8 cellular contexts compared by ENCODE assay signal in the genomic region with DNA sequence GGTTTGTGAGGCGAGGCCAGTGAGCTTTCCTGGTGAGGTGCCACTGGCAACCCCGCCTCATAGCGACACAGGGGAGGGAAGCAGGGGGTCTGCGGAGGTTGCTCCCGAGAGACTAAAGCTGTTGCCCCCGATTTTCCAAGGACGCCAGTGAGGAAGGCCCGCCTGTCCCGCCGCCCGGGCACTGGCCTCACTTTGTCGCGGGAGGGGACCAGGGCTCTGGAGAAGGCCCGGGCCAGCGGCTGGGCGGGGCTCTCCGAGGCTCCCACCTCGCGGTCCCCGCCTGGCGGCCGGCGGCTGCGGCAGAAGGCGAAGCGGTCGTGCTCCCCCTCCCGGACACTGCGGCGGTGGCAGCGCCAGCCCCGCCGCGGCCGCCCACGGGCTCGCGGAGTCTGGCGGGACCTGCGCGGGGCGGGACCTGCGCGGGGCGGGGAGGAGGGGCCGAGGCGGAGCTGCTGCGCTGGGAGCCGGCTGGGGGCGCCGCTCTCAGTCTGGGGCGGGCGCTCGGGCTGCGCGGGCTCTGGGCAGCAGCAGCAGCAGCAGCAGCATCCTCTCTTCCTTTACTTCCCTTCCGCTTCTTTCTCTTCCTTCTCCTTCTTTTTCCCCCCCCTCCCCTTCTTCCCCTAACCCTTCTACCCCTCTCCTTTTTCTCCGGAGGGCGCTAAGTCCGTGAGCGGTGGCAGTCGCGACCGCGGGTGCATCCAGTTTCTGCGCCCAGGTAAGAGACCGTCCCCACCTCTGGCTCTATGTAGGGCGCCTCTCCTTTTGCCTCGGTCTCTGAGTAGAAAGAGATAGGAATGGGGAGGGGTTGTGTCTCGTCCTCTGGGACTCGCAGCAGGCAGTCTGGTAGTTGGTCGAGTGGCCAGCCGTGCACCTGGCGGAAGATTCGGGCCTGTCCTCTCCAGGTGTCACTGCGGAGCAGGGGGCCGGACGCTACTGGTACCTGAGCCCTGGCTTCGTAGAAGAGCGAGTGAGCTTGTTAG.
DNase-seq lines count a peak whose midpoint lies in the region; ATAC-seq and TF ChIP-seq lines count a peak whose summit lies in the region.

A gene with protein sequence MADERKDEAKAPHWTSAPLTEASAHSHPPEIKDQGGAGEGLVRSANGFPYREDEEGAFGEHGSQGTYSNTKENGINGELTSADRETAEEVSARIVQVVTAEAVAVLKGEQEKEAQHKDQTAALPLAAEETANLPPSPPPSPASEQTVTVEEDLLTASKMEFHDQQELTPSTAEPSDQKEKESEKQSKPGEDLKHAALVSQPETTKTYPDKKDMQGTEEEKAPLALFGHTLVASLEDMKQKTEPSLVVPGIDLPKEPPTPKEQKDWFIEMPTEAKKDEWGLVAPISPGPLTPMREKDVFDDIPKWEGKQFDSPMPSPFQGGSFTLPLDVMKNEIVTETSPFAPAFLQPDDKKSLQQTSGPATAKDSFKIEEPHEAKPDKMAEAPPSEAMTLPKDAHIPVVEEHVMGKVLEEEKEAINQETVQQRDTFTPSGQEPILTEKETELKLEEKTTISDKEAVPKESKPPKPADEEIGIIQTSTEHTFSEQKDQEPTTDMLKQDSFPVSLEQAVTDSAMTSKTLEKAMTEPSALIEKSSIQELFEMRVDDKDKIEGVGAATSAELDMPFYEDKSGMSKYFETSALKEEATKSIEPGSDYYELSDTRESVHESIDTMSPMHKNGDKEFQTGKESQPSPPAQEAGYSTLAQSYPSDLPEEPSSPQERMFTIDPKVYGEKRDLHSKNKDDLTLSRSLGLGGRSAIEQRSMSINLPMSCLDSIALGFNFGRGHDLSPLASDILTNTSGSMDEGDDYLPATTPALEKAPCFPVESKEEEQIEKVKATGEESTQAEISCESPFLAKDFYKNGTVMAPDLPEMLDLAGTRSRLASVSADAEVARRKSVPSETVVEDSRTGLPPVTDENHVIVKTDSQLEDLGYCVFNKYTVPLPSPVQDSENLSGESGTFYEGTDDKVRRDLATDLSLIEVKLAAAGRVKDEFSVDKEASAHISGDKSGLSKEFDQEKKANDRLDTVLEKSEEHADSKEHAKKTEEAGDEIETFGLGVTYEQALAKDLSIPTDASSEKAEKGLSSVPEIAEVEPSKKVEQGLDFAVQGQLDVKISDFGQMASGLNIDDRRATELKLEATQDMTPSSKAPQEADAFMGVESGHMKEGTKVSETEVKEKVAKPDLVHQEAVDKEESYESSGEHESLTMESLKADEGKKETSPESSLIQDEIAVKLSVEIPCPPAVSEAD (N-terminal part only) (plus strand): TSS at position 486 of the 980 bp plus-strand sequence. CDS start 229,124 bp downstream, outside the sequence.

- peak; percentile 97 for TF ChIP-seq CTCF in C4-2B (conservative IDR thresholded peaks at IDR 0.05)

- H3K27ac ChIP-seq in C4-2B, result peak within 1 kb of the TSS; percentile 40

- DNase-seq in NCI-H526 treated with DMSO at 0.1 percent for 48 hours (lab: John Stamatoyannopoulos, UW) (peak; percentile 83), medulla oblongata (ENCODE audit: extremely low spot score) (peak; percentile 89)
- peak; percentile 5 to 22 for DNase-seq in activated CD8-positive, alpha-beta memory T cell treated with anti-CD3 and anti-CD28 coated beads for 1 hour (ENCODE audit: extremely low read depth in 1 of 2, low read depth in 1 of 2)
- peak; percentile 12 for DNase-seq in effector CD8-positive, alpha-beta T cell (lab: John Stamatoyannopoulos, UW)
- DNase-seq in stimulated activated CD4-positive, alpha-beta T cell treated with anti-CD3 and anti-CD28 coated beads, TNF-alpha, amount 100 ng/mL, for 4 hours (ENCODE audit: low read depth in 3 of 3), result peak in 2 of 3 experiments; percentile 36 to 37

- ATAC-seq in GM19452 (IDR thresholded peaks at IDR 0.05; ENCODE audit: unreplicated experiment) (peak; percentile 98), HG03558 (IDR thresholded peaks at IDR 0.05; ENCODE audit: extremely low read depth, unreplicated experiment) (peak; percentile 94)

Comparison
In these comparisons a context has a peak if more than half of its experiments do, and no peak if none do; other contexts are left out.
1. Peak in every context shown above with its lines: DNase-seq, ATAC-seq and H3K27ac ChIP-seq.
2. DNase-seq: peak in every context shown above with its lines; median percentile 89 in medulla oblongata; 83 in NCI-H526 treated with DMSO at 0.1 percent for 48 hours; 36 in stimulated activated CD4-positive, alpha-beta T cell treated with anti-CD3 and anti-CD28 coated beads, TNF-alpha, amount 100 ng/mL, for 4 hours; 14 in activated CD8-positive, alpha-beta memory T cell treated with anti-CD3 and anti-CD28 coated beads for 1 hour; 12 in effector CD8-positive, alpha-beta T cell.